Comparison of ENCODE assay signal across 1 cellular context in genomic region chr5:91280062-91280941, GRCh38.
A peak's percentile ranks its signal among the peaks of the same experiment; 100 is the strongest.
TF ChIP-seq lines count a peak whose summit lies in the region.

No MANE protein-coding gene starts in this region.

TF ChIP-seq in WTC11, 78 proteins besides CTCF, POLR2A, EP300 and RAD21 (continued from another document):
- no peak for TF ChIP-seq ZSCAN18 (CRISPR knock-in tag; IDR thresholded peaks at IDR 0.05)
- no peak for TF ChIP-seq ELF4 (CRISPR knock-in tag; IDR thresholded peaks at IDR 0.05; ENCODE audit: low read depth)
- TF ChIP-seq, protein P1, sequence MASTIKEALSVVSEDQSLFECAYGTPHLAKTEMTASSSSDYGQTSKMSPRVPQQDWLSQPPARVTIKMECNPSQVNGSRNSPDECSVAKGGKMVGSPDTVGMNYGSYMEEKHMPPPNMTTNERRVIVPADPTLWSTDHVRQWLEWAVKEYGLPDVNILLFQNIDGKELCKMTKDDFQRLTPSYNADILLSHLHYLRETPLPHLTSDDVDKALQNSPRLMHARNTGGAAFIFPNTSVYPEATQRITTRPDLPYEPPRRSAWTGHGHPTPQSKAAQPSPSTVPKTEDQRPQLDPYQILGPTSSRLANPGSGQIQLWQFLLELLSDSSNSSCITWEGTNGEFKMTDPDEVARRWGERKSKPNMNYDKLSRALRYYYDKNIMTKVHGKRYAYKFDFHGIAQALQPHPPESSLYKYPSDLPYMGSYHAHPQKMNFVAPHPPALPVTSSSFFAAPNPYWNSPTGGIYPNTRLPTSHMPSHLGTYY (CRISPR knock-in tag; IDR thresholded peaks at IDR 0.05) = no peak
- no peak for TF ChIP-seq HMGA2 (CRISPR knock-in tag; IDR thresholded peaks at IDR 0.05)
- TF ChIP-seq MYBL2 (CRISPR knock-in tag; IDR thresholded peaks at IDR 0.05) = peak; percentile 50; the same call in 1 of the 2 replicates
- peak; percentile 67; the same call in 1 of the 2 replicates for TF ChIP-seq SP1 (CRISPR knock-in tag; conservative IDR thresholded peaks at IDR 0.05)
- TF ChIP-seq, protein P2, sequence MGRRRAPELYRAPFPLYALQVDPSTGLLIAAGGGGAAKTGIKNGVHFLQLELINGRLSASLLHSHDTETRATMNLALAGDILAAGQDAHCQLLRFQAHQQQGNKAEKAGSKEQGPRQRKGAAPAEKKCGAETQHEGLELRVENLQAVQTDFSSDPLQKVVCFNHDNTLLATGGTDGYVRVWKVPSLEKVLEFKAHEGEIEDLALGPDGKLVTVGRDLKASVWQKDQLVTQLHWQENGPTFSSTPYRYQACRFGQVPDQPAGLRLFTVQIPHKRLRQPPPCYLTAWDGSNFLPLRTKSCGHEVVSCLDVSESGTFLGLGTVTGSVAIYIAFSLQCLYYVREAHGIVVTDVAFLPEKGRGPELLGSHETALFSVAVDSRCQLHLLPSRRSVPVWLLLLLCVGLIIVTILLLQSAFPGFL (CRISPR knock-in tag; IDR thresholded peaks at IDR 0.05; ENCODE audit: borderline replicate concordance) = no peak
- no peak for TF ChIP-seq MXD4 (CRISPR knock-in tag; IDR thresholded peaks at IDR 0.05; ENCODE audit: borderline replicate concordance)
- TF ChIP-seq E2F5 (CRISPR knock-in tag; IDR thresholded peaks at IDR 0.05) = peak; percentile 76
- no peak for TF ChIP-seq ZNF396 (CRISPR knock-in tag; IDR thresholded peaks at IDR 0.05; ENCODE audit: borderline replicate concordance)
- TF ChIP-seq GABPB1 (CRISPR knock-in tag; IDR thresholded peaks at IDR 0.05) = peak; percentile 46; the same call in 1 of the 2 replicates
- no peak for TF ChIP-seq OVOL2 (CRISPR knock-in tag; IDR thresholded peaks at IDR 0.05; ENCODE audit: borderline replicate concordance)
- no peak for TF ChIP-seq TEAD4 (CRISPR knock-in tag; IDR thresholded peaks at IDR 0.05)
- peak; percentile 83; the same call in 1 of the 2 replicates for TF ChIP-seq FOXK1 (CRISPR knock-in tag; IDR thresholded peaks at IDR 0.05)
- no peak for TF ChIP-seq ZNF232 (CRISPR knock-in tag; IDR thresholded peaks at IDR 0.05)
- peak; percentile 45; the same call in 1 of the 2 replicates for TF ChIP-seq CREM (CRISPR knock-in tag; IDR thresholded peaks at IDR 0.05)
- no peak for TF ChIP-seq E2F4 (CRISPR knock-in tag; IDR thresholded peaks at IDR 0.05; ENCODE audit: borderline replicate concordance, low read depth)
- TF ChIP-seq GRHL2 (CRISPR knock-in tag; IDR thresholded peaks at IDR 0.05; ENCODE audit: insufficient replicate concordance, severe bottlenecking) = no peak
- TF ChIP-seq, protein P3, sequence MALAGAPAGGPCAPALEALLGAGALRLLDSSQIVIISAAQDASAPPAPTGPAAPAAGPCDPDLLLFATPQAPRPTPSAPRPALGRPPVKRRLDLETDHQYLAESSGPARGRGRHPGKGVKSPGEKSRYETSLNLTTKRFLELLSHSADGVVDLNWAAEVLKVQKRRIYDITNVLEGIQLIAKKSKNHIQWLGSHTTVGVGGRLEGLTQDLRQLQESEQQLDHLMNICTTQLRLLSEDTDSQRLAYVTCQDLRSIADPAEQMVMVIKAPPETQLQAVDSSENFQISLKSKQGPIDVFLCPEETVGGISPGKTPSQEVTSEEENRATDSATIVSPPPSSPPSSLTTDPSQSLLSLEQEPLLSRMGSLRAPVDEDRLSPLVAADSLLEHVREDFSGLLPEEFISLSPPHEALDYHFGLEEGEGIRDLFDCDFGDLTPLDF (CRISPR knock-in tag; IDR thresholded peaks at IDR 0.05) = no peak
- no peak for TF ChIP-seq ATF1 (CRISPR knock-in tag; IDR thresholded peaks at IDR 0.05)
- no peak for TF ChIP-seq GTF2I (CRISPR knock-in tag; conservative IDR thresholded peaks at IDR 0.05)
- TF ChIP-seq, protein P4, sequence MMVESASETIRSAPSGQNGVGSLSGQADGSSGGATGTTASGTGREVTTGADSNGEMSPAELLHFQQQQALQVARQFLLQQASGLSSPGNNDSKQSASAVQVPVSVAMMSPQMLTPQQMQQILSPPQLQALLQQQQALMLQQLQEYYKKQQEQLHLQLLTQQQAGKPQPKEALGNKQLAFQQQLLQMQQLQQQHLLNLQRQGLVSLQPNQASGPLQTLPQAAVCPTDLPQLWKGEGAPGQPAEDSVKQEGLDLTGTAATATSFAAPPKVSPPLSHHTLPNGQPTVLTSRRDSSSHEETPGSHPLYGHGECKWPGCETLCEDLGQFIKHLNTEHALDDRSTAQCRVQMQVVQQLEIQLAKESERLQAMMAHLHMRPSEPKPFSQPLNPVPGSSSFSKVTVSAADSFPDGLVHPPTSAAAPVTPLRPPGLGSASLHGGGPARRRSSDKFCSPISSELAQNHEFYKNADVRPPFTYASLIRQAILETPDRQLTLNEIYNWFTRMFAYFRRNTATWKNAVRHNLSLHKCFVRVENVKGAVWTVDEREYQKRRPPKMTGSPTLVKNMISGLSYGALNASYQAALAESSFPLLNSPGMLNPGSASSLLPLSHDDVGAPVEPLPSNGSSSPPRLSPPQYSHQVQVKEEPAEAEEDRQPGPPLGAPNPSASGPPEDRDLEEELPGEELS (CRISPR knock-in tag; IDR thresholded peaks at IDR 0.05) = 0 out of 2 replicates have a peak, but pooled peaks have one; percentile 76
- TF ChIP-seq CBFB (CRISPR knock-in tag; IDR thresholded peaks at IDR 0.05; ENCODE audit: low read depth) = no peak
- TF ChIP-seq ZNF532 (CRISPR knock-in tag; IDR thresholded peaks at IDR 0.05; ENCODE audit: borderline replicate concordance) = no peak
- TF ChIP-seq, protein P5, sequence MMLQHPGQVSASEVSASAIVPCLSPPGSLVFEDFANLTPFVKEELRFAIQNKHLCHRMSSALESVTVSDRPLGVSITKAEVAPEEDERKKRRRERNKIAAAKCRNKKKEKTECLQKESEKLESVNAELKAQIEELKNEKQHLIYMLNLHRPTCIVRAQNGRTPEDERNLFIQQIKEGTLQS (CRISPR knock-in tag; conservative IDR thresholded peaks at IDR 0.05) = no peak
- peak; percentile 55 for TF ChIP-seq ZBTB43 (CRISPR knock-in tag; IDR thresholded peaks at IDR 0.05)
- TF ChIP-seq ZNF219 (CRISPR knock-in tag; IDR thresholded peaks at IDR 0.05; ENCODE audit: borderline replicate concordance) = no peak
